Comparison of ENCODE assay signal across 17 cellular contexts in the genomic region with DNA sequence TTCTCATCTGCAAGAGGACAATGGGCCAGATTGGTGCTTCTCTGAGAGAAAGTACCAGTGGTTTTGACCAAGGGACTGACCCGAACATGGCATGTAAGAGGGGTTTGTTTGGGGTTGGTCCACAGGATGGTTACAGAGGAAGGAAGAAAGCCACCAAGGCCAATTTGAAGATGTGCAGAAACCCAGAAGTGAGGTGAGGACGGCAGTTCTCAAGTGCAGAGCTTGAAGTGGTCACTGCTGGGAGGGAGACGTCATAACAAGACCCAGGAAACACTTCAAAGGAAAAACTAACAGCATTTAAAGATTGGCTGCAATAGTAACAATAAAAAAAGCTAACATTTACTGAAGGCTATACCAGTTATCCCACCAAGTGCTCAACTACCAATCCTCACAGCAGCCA. TPM values are rescaled to one million over a fixed set of nuclear protein-coding genes. Genes with fewer than 3 reads are reported as not detected.
DNase-seq lines count a peak whose midpoint lies in the region; ATAC-seq and TF ChIP-seq lines count a peak whose summit lies in the region.
"Had no signal": no experiment of that assay in that cellular context is flagged by ENCODE, and none has a peak within 500 bp of the region (broad histone marks: within the 10 kb centered on the region; RNA-seq: fewer than 3 reads in every experiment).

No MANE protein-coding gene starts in this region.

- no peaks in the 10 kb centered on the region for H4K20me1 ChIP-seq in OCI-LY1 (ENCODE audit: insufficient read depth, low read length)

- H3K27me3 Mint-ChIP-seq in T-helper 1 cell treated with Interleukin-12 subunit alpha and Interleukin-12 subunit beta and Interleukin-4 antibody, amounts not matched to agents 30 μg/mL and 1 μg/mL, for 36 hours (ENCODE audit: low read depth) = no peaks in the 10 kb centered on the region
- H3K27me3 Mint-ChIP-seq in endothelial cell (ENCODE audit: unreplicated experiment) = peaks cover 6% of the 10 kb centered on the region
- no peaks in the 10 kb centered on the region for H3K27me3 Mint-ChIP-seq in natural killer cell (ENCODE audit: low read depth in 2 of 2)

- no peaks in the 10 kb centered on the region for H3K27me3 ChIP-seq in OCI-LY1 (ENCODE audit: insufficient read depth, low read length)

- H3K36me3 Mint-ChIP-seq in T-helper 1 cell treated with Interleukin-12 subunit alpha and Interleukin-12 subunit beta and Interleukin-4 antibody, amounts not matched to agents 30 μg/mL and 1 μg/mL, for 36 hours (ENCODE audit: low read depth) = peaks cover 15% of the 10 kb centered on the region
- H3K36me3 Mint-ChIP-seq in endothelial cell (ENCODE audit: low read depth, unreplicated experiment) (no peaks in the 10 kb centered on the region), natural killer cell (no peaks in the 10 kb centered on the region)

- H3K9me3 Mint-ChIP-seq in T-helper 1 cell treated with Interleukin-12 subunit alpha and Interleukin-12 subunit beta and Interleukin-4 antibody, amounts not matched to agents 30 μg/mL and 1 μg/mL, for 36 hours = no peaks in the 10 kb centered on the region
- no peaks in the 10 kb centered on the region for H3K9me3 Mint-ChIP-seq in endothelial cell (ENCODE audit: unreplicated experiment)
- H3K9me3 Mint-ChIP-seq in natural killer cell = peaks cover 0 to 2% of the 10 kb centered on the region in 2 donors
- H3K9me3 Mint-ChIP-seq: H9 had no signal

- H3K4me1 ChIP-seq in OCI-LY1 (ENCODE audit: insufficient read depth, low read length, severe bottlenecking) = peaks cover 100% of the 10 kb centered on the region

- H3K4me2 ChIP-seq in OCI-LY1 (ENCODE audit: low read length) = no peak overlapping the region
- H3K4me2 ChIP-seq: KMS-11 had no signal

- TF ChIP-seq CTCF in OCI-LY1 (IDR thresholded peaks at IDR 0.05; ENCODE audit: low read length) (no peak), endothelial cell (IDR thresholded peaks at IDR 0.05; ENCODE audit: unreplicated experiment) (no peak), natural killer cell (IDR thresholded peaks at IDR 0.05) (no peak), omental fat pad (IDR thresholded peaks at IDR 0.05) (no peak)

- H3K79me2 ChIP-seq in OCI-LY1 (ENCODE audit: insufficient read depth, low read length) = no peaks in the 10 kb centered on the region

- DNase-seq in T-helper 1 cell = no peak
- no peak for DNase-seq in endothelial cell (ENCODE audit: low spot score)
- DNase-seq in natural killer cell = no peak
- DNase-seq in omental fat pad (ENCODE audit: low spot score) = no peak
- DNase-seq in NCI-H2227 treated with DMSO at 0.1 percent for 48 hours (lab: John Stamatoyannopoulos, UW) = no peak
- no peak for DNase-seq in DMS153 (lab: John Stamatoyannopoulos, UW)
- DNase-seq: AML-193, GDM1, H9, NCI-H1417 treated with DMSO at 0.1 percent for 48 hours, NCI-H187 treated with DMSO at 0.1 percent for 48 hours, NCI-H526 had no signal

- H2AFZ ChIP-seq in OCI-LY1 (ENCODE audit: low read length) = no peak overlapping the region

- no peaks in the 10 kb centered on the region for H3K36me3 ChIP-seq in OCI-LY1 (ENCODE audit: insufficient read depth, low read length)

- H3K4me3 Mint-ChIP-seq in T-helper 1 cell treated with Interleukin-12 subunit alpha and Interleukin-12 subunit beta and Interleukin-4 antibody, amounts not matched to agents 30 μg/mL and 1 μg/mL, for 36 hours = no peak overlapping the region
- H3K4me3 Mint-ChIP-seq in endothelial cell (ENCODE audit: unreplicated experiment) = no peak overlapping the region
- H3K4me3 Mint-ChIP-seq in natural killer cell = peak overlapping the region; percentile 39
- H3K4me3 Mint-ChIP-seq: H9 had no signal

- H3K4me3 ChIP-seq in OCI-LY1 (ENCODE audit: low read depth, low read length, poor library complexity, severe bottlenecking) = no peak overlapping the region

- no peaks in the 10 kb centered on the region for H3F3A ChIP-seq in OCI-LY1 (ENCODE audit: insufficient read depth, low read length)

- H3K9me3 ChIP-seq in OCI-LY1 (ENCODE audit: low read length) = no peaks in the 10 kb centered on the region

- peak overlapping the region; percentile 46; the same call in 1 of the 2 replicates for H3K9ac ChIP-seq in OCI-LY1 (ENCODE audit: low read length)
- H3K9ac ChIP-seq: KMS-11 had no signal

- H3K27ac Mint-ChIP-seq in T-helper 1 cell treated with Interleukin-12 subunit alpha and Interleukin-12 subunit beta and Interleukin-4 antibody, amounts not matched to agents 30 μg/mL and 1 μg/mL, for 36 hours = peak overlapping the region; percentile 26
- H3K27ac Mint-ChIP-seq in endothelial cell (ENCODE audit: unreplicated experiment) (peak overlapping the region; percentile 76), natural killer cell (peak overlapping the region; percentile 35 to 79)
- H3K27ac Mint-ChIP-seq: H9 had no signal

- H3K9me2 ChIP-seq in OCI-LY1 (ENCODE audit: low read depth, low read length) = no peaks in the 10 kb centered on the region

- peak; percentile 57 to 81 (median 64) for ATAC-seq in natural killer cell
- no peak for ATAC-seq in omental fat pad (ENCODE audit: low FRiP score)

- peaks cover 61% of the 10 kb centered on the region for H3K4me1 Mint-ChIP-seq in T-helper 1 cell treated with Interleukin-12 subunit alpha and Interleukin-12 subunit beta and Interleukin-4 antibody, amounts not matched to agents 30 μg/mL and 1 μg/mL, for 36 hours (ENCODE audit: low read depth)
- peaks cover 18% of the 10 kb centered on the region for H3K4me1 Mint-ChIP-seq in endothelial cell (ENCODE audit: unreplicated experiment)
- H3K4me1 Mint-ChIP-seq in natural killer cell = peaks cover 64 to 73% of the 10 kb centered on the region in 2 donors

- intact Hi-C loops in natural killer cell (cut with micrococcal nuclease) = no loop called here

- H3K27ac ChIP-seq in OCI-LY1 (ENCODE audit: low read depth, low read length, poor library complexity, severe bottlenecking) = peak overlapping the region; percentile 92
- H3K27ac ChIP-seq: 22Rv1, KMS-11 had no signal

RNA-seq across cellular contexts. Expression of a gene that starts 29.1 kb away (rescaled TPM):
- total RNA-seq in endothelial cell (ENCODE audit: unreplicated experiment) (not detected), natural killer cell (1 to 10 TPM; 5.3 to 7.1 (median 5.3) TPM), omental fat pad (under 1 TPM in 1 of 4 donors, not detected in 3; 0.46 TPM)
- total RNA-seq: H9, HT-29 had no signal

Comparison
In these comparisons a context has a peak if more than half of its experiments do, and no peak if none do; other contexts are left out.
1. H3K27ac Mint-ChIP-seq: peak in every context shown above with its lines; median percentile 76 in endothelial cell; 57 in natural killer cell; 26 in T-helper 1 cell treated with Interleukin-12 subunit alpha and Interleukin-12 subunit beta and Interleukin-4 antibody, amounts not matched to agents 30 μg/mL and 1 μg/mL, for 36 hours.